In genomic region chr20:23723659-23724307, GRCh38 we compare ENCODE assay signal across 9 cellular contexts. TPM values are rescaled to one million over a fixed set of nuclear protein-coding genes. Genes with fewer than 3 reads are reported as not detected.
DNase-seq lines count a peak whose midpoint lies in the region; ATAC-seq and TF ChIP-seq lines count a peak whose summit lies in the region.
"Not testable (repeated sequence)": the region's sequence is repeated elsewhere in the genome, so short reads cannot be mapped to it uniquely, and the experiment has no call there.
"Had no signal": no experiment of that assay in that cellular context is flagged by ENCODE, and none has a peak within 500 bp of the region (broad histone marks: within the 10 kb centered on the region; RNA-seq: fewer than 3 reads in every experiment).

No MANE protein-coding gene starts in this region.

- not testable (repeated sequence) for H3K79me1 ChIP-seq in H9 (ENCODE audit: insufficient read depth, low read depth, low read length, poor library complexity, severe bottlenecking)

- H3T11ph ChIP-seq in H9 (ENCODE audit: low read length), result not testable (repeated sequence)

- POLR2A ChIA-PET in activated naive CD8-positive, alpha-beta T cell treated with anti-CD3 and anti-CD28 coated beads, Interleukin-2, amount 10 ng/mL, durations not matched to agents 7 days and 5 days (lab: Charles Lee), result not testable (repeated sequence)

- H2AFZ ChIP-seq in H9 (ENCODE audit: low read length), result not testable (repeated sequence)

- not testable (repeated sequence) for H2BK20ac ChIP-seq in H9 (ENCODE audit: low read depth, low read length, poor library complexity, severe bottlenecking)

- not testable (repeated sequence) for H3K27ac Mint-ChIP-seq in H9; activated naive CD8-positive, alpha-beta T cell treated with anti-CD3 and anti-CD28 coated beads, Interleukin-2, amount 10 ng/mL, durations not matched to agents 7 days and 5 days; natural killer cell treated with Interleukin-12 subunit alpha and Interleukin-12 subunit beta and Interleukin-15 and Interleukin-18, amount 100 ng/mL, for 72 hours

- not testable (repeated sequence) for H3K4me3 ChIP-seq in gastroesophageal sphincter, upper lobe of left lung

- peak; percentile 50 for ATAC-seq in activated naive CD8-positive, alpha-beta T cell treated with anti-CD3 and anti-CD28 coated beads, Interleukin-2, amount 10 ng/mL, durations not matched to agents 7 days and 5 days (ENCODE audit: low read depth)
- peak; percentile 28 for ATAC-seq in gastroesophageal sphincter
- peak; percentile 56 to 60 for ATAC-seq in natural killer cell treated with Interleukin-12 subunit alpha and Interleukin-12 subunit beta and Interleukin-15 and Interleukin-18, amount 100 ng/mL, for 72 hours
- ATAC-seq in upper lobe of left lung (ENCODE audit: low FRiP score in 2 of 2), result peak in 1 of 2 donors; percentile 80

- peaks cover 13% of the 10 kb centered on the region for H3K27me3 Mint-ChIP-seq in H9 (ENCODE audit: low read depth)
- not testable (repeated sequence) for H3K27me3 Mint-ChIP-seq in activated naive CD8-positive, alpha-beta T cell treated with anti-CD3 and anti-CD28 coated beads, Interleukin-2, amount 10 ng/mL, durations not matched to agents 7 days and 5 days
- peaks cover 2 to 15% of the 10 kb centered on the region in 2 donors for H3K27me3 Mint-ChIP-seq in natural killer cell treated with Interleukin-12 subunit alpha and Interleukin-12 subunit beta and Interleukin-15 and Interleukin-18, amount 100 ng/mL, for 72 hours

- not testable (repeated sequence) for H3K23me2 ChIP-seq in H9 (ENCODE audit: insufficient read length, low read depth, low read length, poor library complexity, severe bottlenecking)

- H3K56ac ChIP-seq in H9 (ENCODE audit: insufficient read length, low read depth, low read length), result not testable (repeated sequence)

- H2AK5ac ChIP-seq in H9 (ENCODE audit: insufficient read length, low read length), result not testable (repeated sequence)

- H3K36me3 Mint-ChIP-seq in H9 (ENCODE audit: insufficient read depth in 1 of 3, low read depth in 3 of 3); activated naive CD8-positive, alpha-beta T cell treated with anti-CD3 and anti-CD28 coated beads, Interleukin-2, amount 10 ng/mL, durations not matched to agents 7 days and 5 days; natural killer cell treated with Interleukin-12 subunit alpha and Interleukin-12 subunit beta and Interleukin-15 and Interleukin-18, amount 100 ng/mL, for 72 hours: not testable (repeated sequence)

- not testable (repeated sequence) for H3K14ac ChIP-seq in H9 (ENCODE audit: insufficient read depth, low read length)

- not testable (repeated sequence) for H3K27ac ChIP-seq in H9 (ENCODE audit: insufficient read length, low read depth, low read length); gastroesophageal sphincter; upper lobe of left lung

- H4K5ac ChIP-seq in H9 (ENCODE audit: insufficient read length, low read depth, low read length), result not testable (repeated sequence)

- not testable (repeated sequence) for H3K27me3 ChIP-seq in H9 (ENCODE audit: insufficient read depth, low read length); gastroesophageal sphincter; upper lobe of left lung

- H3K4me1 Mint-ChIP-seq in H9; activated naive CD8-positive, alpha-beta T cell treated with anti-CD3 and anti-CD28 coated beads, Interleukin-2, amount 10 ng/mL, durations not matched to agents 7 days and 5 days; natural killer cell treated with Interleukin-12 subunit alpha and Interleukin-12 subunit beta and Interleukin-15 and Interleukin-18, amount 100 ng/mL, for 72 hours (ENCODE audit: low read depth in 2 of 2): not testable (repeated sequence)

- DNase-seq in GM10266 (ENCODE audit: extremely low spot score); natural killer cell treated with Interleukin-12 subunit alpha and Interleukin-12 subunit beta and Interleukin-15 and Interleukin-18, amount 100 ng/mL, for 72 hours (ENCODE audit: low spot score): not testable (repeated sequence)
- peak; percentile 68 for DNase-seq in H9
- DNase-seq in LHCN-M2 (ENCODE audit: low read depth), result peak; percentile 6
- DNase-seq in SHP77 treated with DMSO at 0.1 percent for 48 hours (lab: John Stamatoyannopoulos, UW), result peak; percentile 1
- peak; percentile 37 for DNase-seq in activated naive CD8-positive, alpha-beta T cell treated with anti-CD3 and anti-CD28 coated beads, Interleukin-2, amount 10 ng/mL, durations not matched to agents 7 days and 5 days
- DNase-seq in upper lobe of left lung, result peak in 1 of 2 donors; percentile 25

- H3K79me2 ChIP-seq in H9 (ENCODE audit: insufficient read depth, low read length), result not testable (repeated sequence)

- not testable (repeated sequence) for H3K9ac ChIP-seq in H9 (ENCODE audit: extremely low read depth, insufficient read length, low read length)

- H2BK15ac ChIP-seq in H9 (ENCODE audit: low read depth, low read length), result not testable (repeated sequence)

- not testable (repeated sequence) for H3K4me2 ChIP-seq in H9 (ENCODE audit: insufficient read depth, insufficient read length, low read length)

- not testable (repeated sequence) for H4K91ac ChIP-seq in H9 (ENCODE audit: insufficient read length, low read depth, low read length)

- no CpG with 5 or more reads among the region's 2 CpGs for whole genome bisulfite sequencing in H9 (ENCODE audit: extremely low coverage, insufficient read length, low lambda C conversion rate)
- WGBS in gastroesophageal sphincter (ENCODE audit: low coverage in 1 of 2), 2 donors, result 83 to 100% methylated on average over 1 of the region's 2 CpGs
- 58 to 100% methylated on average over 1 to 2 of the region's 2 CpGs for WGBS in upper lobe of left lung, 2 donors

- H3K4me3 Mint-ChIP-seq in H9; activated naive CD8-positive, alpha-beta T cell treated with anti-CD3 and anti-CD28 coated beads, Interleukin-2, amount 10 ng/mL, durations not matched to agents 7 days and 5 days; natural killer cell treated with Interleukin-12 subunit alpha and Interleukin-12 subunit beta and Interleukin-15 and Interleukin-18, amount 100 ng/mL, for 72 hours: not testable (repeated sequence)

- H3K36me3 ChIP-seq in gastroesophageal sphincter, upper lobe of left lung: not testable (repeated sequence)

- TF ChIP-seq EP300 in gastroesophageal sphincter (IDR thresholded peaks at IDR 0.05); upper lobe of left lung (IDR thresholded peaks at IDR 0.05): not testable (repeated sequence)

- not testable (repeated sequence) for TF ChIP-seq POLR2A in gastroesophageal sphincter (IDR thresholded peaks at IDR 0.05); upper lobe of left lung (IDR thresholded peaks at IDR 0.05)

- not testable (repeated sequence) for H3K18ac ChIP-seq in H9 (ENCODE audit: insufficient read length, low read depth, low read length)

- H2BK120ac ChIP-seq in H9 (ENCODE audit: low read depth, low read length, poor library complexity, severe bottlenecking), result not testable (repeated sequence)

- not testable (repeated sequence) for H3K23ac ChIP-seq in H9 (ENCODE audit: insufficient read length, low read depth, low read length)

- H4K8ac ChIP-seq in H9 (replicated peaks; ENCODE audit: insufficient read length, low read depth, low read length), result not testable (repeated sequence)

- not testable (repeated sequence) for H2BK12ac ChIP-seq in H9 (ENCODE audit: insufficient read length, low read depth, low read length)

- not testable (repeated sequence) for H4K20me1 ChIP-seq in H9 (ENCODE audit: control insufficient read depth, insufficient read depth, insufficient read length)

- not testable (repeated sequence) for H3K4me1 ChIP-seq in H9 (ENCODE audit: insufficient read depth, low read length); gastroesophageal sphincter; upper lobe of left lung

- not testable (repeated sequence) for H3K9me3 ChIP-seq in H9 (ENCODE audit: control insufficient read depth, low read depth, low read length); gastroesophageal sphincter; upper lobe of left lung

- H3K4ac ChIP-seq in H9 (ENCODE audit: low read depth, low read length), result not testable (repeated sequence)

- not testable (repeated sequence) for H3K9me3 Mint-ChIP-seq in H9; activated naive CD8-positive, alpha-beta T cell treated with anti-CD3 and anti-CD28 coated beads, Interleukin-2, amount 10 ng/mL, durations not matched to agents 7 days and 5 days; natural killer cell treated with Interleukin-12 subunit alpha and Interleukin-12 subunit beta and Interleukin-15 and Interleukin-18, amount 100 ng/mL, for 72 hours

- not testable (repeated sequence) for H2BK5ac ChIP-seq in H9 (ENCODE audit: insufficient read length, low read length)

- TF ChIP-seq CTCF in GM10266 (IDR thresholded peaks at IDR 0.05; ENCODE audit: control insufficient read depth, insufficient read depth, low read depth, missing control alignments) (peak; percentile 50), H9 (conservative IDR thresholded peaks at IDR 0.05) (peak; percentile 73), gastroesophageal sphincter (IDR thresholded peaks at IDR 0.05) (peak in 3 of 4 experiments; percentile 13 to 31 (median 28)), upper lobe of left lung (IDR thresholded peaks at IDR 0.05) (peak in 4 of 6 experiments; percentile 33 to 62 (median 45))

RNA-seq across cellular contexts. Expression of gene CST1, which starts 27.0 kb away (rescaled TPM):
- total RNA-seq in H9 (2021) (1.7 and 1.9 TPM in 2 replicates), LHCN-M2 (2014; rRNA removed) (not detected in 2 replicates), gastroesophageal sphincter (not detected), upper lobe of left lung (not detected)
- not detected for polyA plus RNA-seq in LHCN-M2 (2012)
- total RNA-seq in activated naive CD8-positive, alpha-beta T cell treated with anti-CD3 and anti-CD28 coated beads, Interleukin-2, amount 10 ng/mL, durations not matched to agents 7 days and 5 days, result not detected
- total RNA-seq in natural killer cell treated with Interleukin-12 subunit alpha and Interleukin-12 subunit beta and Interleukin-15 and Interleukin-18, amount 100 ng/mL, for 72 hours, result not detected
- polyA plus RNA-seq: neural cell had no signal

RNA-seq across cellular contexts. Expression of gene CST4, which starts 34.9 kb away (rescaled TPM):
- total RNA-seq in H9 (2021) (not detected in 2 replicates), LHCN-M2 (2014; rRNA removed) (not detected in 2 replicates), gastroesophageal sphincter (not detected), upper lobe of left lung (not detected)
- not detected for polyA plus RNA-seq in LHCN-M2 (2012)
- not detected for total RNA-seq in activated naive CD8-positive, alpha-beta T cell treated with anti-CD3 and anti-CD28 coated beads, Interleukin-2, amount 10 ng/mL, durations not matched to agents 7 days and 5 days
- total RNA-seq in natural killer cell treated with Interleukin-12 subunit alpha and Interleukin-12 subunit beta and Interleukin-15 and Interleukin-18, amount 100 ng/mL, for 72 hours, result not detected
- polyA plus RNA-seq: neural cell had no signal
